In the genomic region with DNA sequence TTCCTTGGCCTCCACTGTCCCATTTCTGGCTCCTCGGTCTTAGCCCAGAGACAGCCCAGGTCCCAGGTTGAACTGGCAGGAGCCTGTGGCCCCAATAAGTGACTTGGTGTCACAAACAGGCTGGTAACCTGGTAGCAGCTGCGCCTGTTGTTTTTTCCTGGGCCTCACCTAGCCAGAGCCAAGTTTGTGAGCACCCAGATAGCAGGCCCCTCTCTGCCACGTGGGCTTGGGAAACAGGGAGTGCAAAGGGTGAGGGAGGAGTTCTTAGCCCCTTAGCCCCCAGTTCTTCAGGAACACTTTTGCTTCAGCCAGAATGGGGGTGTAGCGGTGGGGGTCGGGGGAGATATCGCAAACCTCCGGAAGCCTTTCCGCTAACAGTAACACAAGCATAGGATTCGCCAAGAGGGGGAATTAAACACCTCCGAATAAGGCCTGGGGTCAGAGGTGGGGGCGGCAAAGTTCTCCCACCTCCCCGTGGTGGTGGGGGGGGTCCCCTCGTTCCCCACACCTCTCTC, we compare ENCODE assay signal across 13 cellular contexts. TPM values are rescaled to one million over a fixed set of nuclear protein-coding genes. Genes with fewer than 3 reads are reported as not detected.
DNase-seq lines count a peak whose midpoint lies in the region; ATAC-seq, FAIRE-seq and TF ChIP-seq lines count a peak whose summit lies in the region.
"Had no signal": no experiment of that assay in that cellular context is flagged by ENCODE, and none has a peak within 500 bp of the region (broad histone marks: within the 10 kb centered on the region; RNA-seq: fewer than 3 reads in every experiment).

No MANE protein-coding gene starts in this region.

- TF ChIP-seq CTCF in CD14-positive monocyte (IDR thresholded peaks at IDR 0.05) (no peak), cardiac muscle cell (IDR thresholded peaks at IDR 0.05; ENCODE audit: low read depth, low read length) (no peak), pancreas (IDR thresholded peaks at IDR 0.05) (no peak)

- no peaks in the 10 kb centered on the region for H3K9me3 ChIP-seq in cardiac muscle cell (ENCODE audit: low read depth)
- H3K9me3 ChIP-seq in pancreas: no peaks in the 10 kb centered on the region

- WGBS in pancreas, 2 donors: 7 to 23% methylated on average over 12 to 13 of the region's 13 CpGs

- H3K4me3 ChIP-seq in cardiac muscle cell (peak overlapping the region; percentile 48), pancreas (peak overlapping the region; percentile 59 to 72 (median 64))

- H3K27ac Mint-ChIP-seq in CD14-positive monocyte: no peak overlapping the region
- H3K27ac Mint-ChIP-seq: natural killer cell; stimulated activated naive CD8-positive, alpha-beta T cell treated with anti-CD3 and anti-CD28 coated beads, Interleukin-15, amount 100 ng/mL, for 72 hours had no signal

- ATAC-seq in pancreas (peak; percentile 53 to 58 (median 57)), GM21825 (IDR thresholded peaks at IDR 0.05; ENCODE audit: unreplicated experiment) (no peak)
- ATAC-seq: natural killer cell had no signal

- peaks cover 0 to 3% (median 0%) of the 10 kb centered on the region in 7 donors for H3K9me3 Mint-ChIP-seq in CD14-positive monocyte
- H3K9me3 Mint-ChIP-seq: natural killer cell; stimulated activated naive CD8-positive, alpha-beta T cell treated with anti-CD3 and anti-CD28 coated beads, Interleukin-15, amount 100 ng/mL, for 72 hours had no signal

- H3K36me3 ChIP-seq in cardiac muscle cell (no peaks in the 10 kb centered on the region), pancreas (no peaks in the 10 kb centered on the region)

- peaks cover 0 to 5% of the 10 kb centered on the region in 2 donors for H3K36me3 Mint-ChIP-seq in CD14-positive monocyte
- H3K36me3 Mint-ChIP-seq: natural killer cell had no signal

- peaks cover 29% of the 10 kb centered on the region for H3K4me1 Mint-ChIP-seq in CD14-positive monocyte

- DNase-seq in CD14-positive monocyte (ENCODE audit: low spot score) (no peak), SK-N-DZ (ENCODE audit: low spot score) (peak; percentile 40), cardiac muscle cell (ENCODE audit: low read depth in 1 of 2, low spot score in 1 of 2) (no peak), pancreas (peak in 3 of 6 donors; percentile 50 to 60 (median 52)), NCI-H446 (lab: John Stamatoyannopoulos, UW) (no peak), NOMO-1 treated with DMSO at 0.1 percent for 48 hours (lab: John Stamatoyannopoulos, UW; ENCODE audit: unreplicated experiment) (no peak)
- DNase-seq in stimulated activated CD4-positive, alpha-beta T cell treated with anti-CD3 and anti-CD28 coated beads, Interleukin-1b, Interleukin-23, amount 100 ng/mL, for 48 hours: no peak
- DNase-seq: amniotic stem cell; natural killer cell; stimulated activated naive CD8-positive, alpha-beta T cell treated with anti-CD3 and anti-CD28 coated beads, Interleukin-15, amount 100 ng/mL, for 72 hours had no signal

- H3K4me1 ChIP-seq in cardiac muscle cell (ENCODE audit: low read depth): peaks cover 18% of the 10 kb centered on the region
- H3K4me1 ChIP-seq in pancreas: peaks cover 9 to 33% (median 25%) of the 10 kb centered on the region in 3 donors

- intact Hi-C loops in CD14-positive monocyte (cut with micrococcal nuclease) (no loop called here), pancreas (cut with DNase I) (no loop called here)

- H3K27me3 Mint-ChIP-seq in CD14-positive monocyte (ENCODE audit: low read depth in 3 of 3): peaks cover 19 to 39% (median 36%) of the 10 kb centered on the region in 3 donors

- H3K27ac ChIP-seq in cardiac muscle cell: no peak overlapping the region
- peak overlapping the region; percentile 88 to 91 (median 90) for H3K27ac ChIP-seq in pancreas

- H3K4me3 Mint-ChIP-seq in CD14-positive monocyte: peak overlapping the region; percentile 6 to 59
- H3K4me3 Mint-ChIP-seq: natural killer cell had no signal

- no peaks in the 10 kb centered on the region for H3K27me3 ChIP-seq in cardiac muscle cell
- H3K27me3 ChIP-seq in pancreas: no peaks in the 10 kb centered on the region

- no peak for FAIRE-seq in pancreas (lab: Jason Lieb, UNC)
- FAIRE-seq: H54 had no signal

RNA-seq across cellular contexts. Expression of a gene that starts 0.8 kb away (rescaled TPM):
- polyA plus RNA-seq in CD14-positive monocyte (not detected), cardiac muscle cell (0.49 and 0.56 TPM in 2 replicates), pancreas (10 to 100 TPM in 1 of 2 donors, 1 to 10 TPM in 1; 6.1 to 16.7 TPM)
- polyA plus RNA-seq in SK-N-DZ (2014; cell fraction: cytosol; rRNA removed): 0.71 and 1.4 TPM in 2 replicates
- polyA plus RNA-seq in SK-N-DZ (2014; cell fraction: nucleus; rRNA removed): 0.06 and 0.12 TPM in 2 replicates
- total RNA-seq in cardiac muscle cell (1.7 and 2.7 TPM in 2 replicates), pancreas (10 to 100 TPM; 10.5 to 21.6 (median 15.6) TPM)

RNA-seq across cellular contexts. Expression of a gene that starts 31.5 kb away (rescaled TPM):
- polyA plus RNA-seq in CD14-positive monocyte (not detected), cardiac muscle cell (0.75 and 1.1 TPM in 2 replicates), pancreas (not detected)
- 1.2 and 1.6 TPM in 2 replicates for polyA plus RNA-seq in SK-N-DZ (2014; cell fraction: cytosol; rRNA removed)
- 0.47 and 2.2 TPM in 2 replicates for polyA plus RNA-seq in SK-N-DZ (2014; cell fraction: nucleus; rRNA removed)
- total RNA-seq in cardiac muscle cell (0.25 and 0.63 TPM in 2 replicates), pancreas (under 1 TPM in 1 of 6 donors, not detected in 5; 0.12 TPM)
- total RNA-seq: natural killer cell; T-helper 1 cell treated with Interleukin-12 subunit alpha and Interleukin-12 subunit beta and Interleukin-4 antibody, amounts not matched to agents 30 ng/mL and 1 ng/mL, for 36 hours had no signal

RNA-seq across cellular contexts. Expression of a gene that starts 53.1 kb away (rescaled TPM):
- polyA plus RNA-seq in CD14-positive monocyte: under 1 TPM in 1 of 2 donors, not detected in 1; 0.20 TPM
- polyA plus RNA-seq in SK-N-DZ (2014; cell fraction: cytosol; rRNA removed): 0.20 and 0.35 TPM in 2 replicates
- polyA plus RNA-seq in SK-N-DZ (2014; cell fraction: nucleus; rRNA removed): 0.26 and 0.75 TPM in 2 replicates
- total RNA-seq in cardiac muscle cell: 0.81 and 1.3 TPM in 2 replicates
- 1.0 TPM in 1 of 2 replicates, not detected in the other for polyA plus RNA-seq in cardiac muscle cell
- under 1 TPM; 0.22 to 0.93 (median 0.51) TPM for total RNA-seq in pancreas
- under 1 TPM; 0.49 to 0.89 TPM for polyA plus RNA-seq in pancreas
